1 cellular context compared by ENCODE assay signal in the genomic region with DNA sequence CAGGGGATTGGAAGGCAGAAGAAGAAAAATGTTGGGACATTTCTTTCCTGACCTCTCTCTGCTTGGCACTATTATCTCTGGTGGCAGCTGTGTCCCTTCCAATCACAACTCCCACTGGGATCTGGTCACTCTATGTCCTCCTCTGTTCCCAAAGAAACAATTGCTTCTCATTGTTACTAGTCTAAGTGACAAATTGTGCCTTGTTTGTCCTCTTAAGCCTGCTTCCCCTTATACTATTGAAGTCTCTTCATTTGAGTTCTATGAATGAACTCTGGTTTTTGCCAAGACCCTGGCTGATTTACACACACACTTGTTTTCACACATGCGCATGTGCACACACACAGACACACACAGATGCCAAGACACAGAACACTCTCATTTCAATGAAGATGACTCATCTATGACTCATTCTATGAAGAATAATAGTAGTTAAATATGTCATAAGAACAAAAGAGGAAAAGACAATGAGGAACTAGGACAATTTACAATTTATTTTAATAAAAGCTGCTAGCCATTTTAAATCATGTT.
TF ChIP-seq lines count a peak whose summit lies in the region.

No MANE protein-coding gene starts in this region.

TF ChIP-seq in SK-N-SH, 30 proteins besides CTCF, POLR2A, EP300 and RAD21 (continued from another document):
- TF ChIP-seq, protein P1, sequence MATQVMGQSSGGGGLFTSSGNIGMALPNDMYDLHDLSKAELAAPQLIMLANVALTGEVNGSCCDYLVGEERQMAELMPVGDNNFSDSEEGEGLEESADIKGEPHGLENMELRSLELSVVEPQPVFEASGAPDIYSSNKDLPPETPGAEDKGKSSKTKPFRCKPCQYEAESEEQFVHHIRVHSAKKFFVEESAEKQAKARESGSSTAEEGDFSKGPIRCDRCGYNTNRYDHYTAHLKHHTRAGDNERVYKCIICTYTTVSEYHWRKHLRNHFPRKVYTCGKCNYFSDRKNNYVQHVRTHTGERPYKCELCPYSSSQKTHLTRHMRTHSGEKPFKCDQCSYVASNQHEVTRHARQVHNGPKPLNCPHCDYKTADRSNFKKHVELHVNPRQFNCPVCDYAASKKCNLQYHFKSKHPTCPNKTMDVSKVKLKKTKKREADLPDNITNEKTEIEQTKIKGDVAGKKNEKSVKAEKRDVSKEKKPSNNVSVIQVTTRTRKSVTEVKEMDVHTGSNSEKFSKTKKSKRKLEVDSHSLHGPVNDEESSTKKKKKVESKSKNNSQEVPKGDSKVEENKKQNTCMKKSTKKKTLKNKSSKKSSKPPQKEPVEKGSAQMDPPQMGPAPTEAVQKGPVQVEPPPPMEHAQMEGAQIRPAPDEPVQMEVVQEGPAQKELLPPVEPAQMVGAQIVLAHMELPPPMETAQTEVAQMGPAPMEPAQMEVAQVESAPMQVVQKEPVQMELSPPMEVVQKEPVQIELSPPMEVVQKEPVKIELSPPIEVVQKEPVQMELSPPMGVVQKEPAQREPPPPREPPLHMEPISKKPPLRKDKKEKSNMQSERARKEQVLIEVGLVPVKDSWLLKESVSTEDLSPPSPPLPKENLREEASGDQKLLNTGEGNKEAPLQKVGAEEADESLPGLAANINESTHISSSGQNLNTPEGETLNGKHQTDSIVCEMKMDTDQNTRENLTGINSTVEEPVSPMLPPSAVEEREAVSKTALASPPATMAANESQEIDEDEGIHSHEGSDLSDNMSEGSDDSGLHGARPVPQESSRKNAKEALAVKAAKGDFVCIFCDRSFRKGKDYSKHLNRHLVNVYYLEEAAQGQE (IDR thresholded peaks at IDR 0.05; ENCODE audit: low read depth, low read length) = no peak
- no peak for TF ChIP-seq SIN3A (IDR thresholded peaks at IDR 0.05; ENCODE audit: borderline replicate concordance, low read depth, low read length)
- TF ChIP-seq RCOR1 (IDR thresholded peaks at IDR 0.05; ENCODE audit: low read length) = no peak
- no peak for TF ChIP-seq TEAD4 (IDR thresholded peaks at IDR 0.05; ENCODE audit: borderline replicate concordance, insufficient read depth)
- no peak for TF ChIP-seq MAX (IDR thresholded peaks at IDR 0.05; ENCODE audit: low read depth)
- TF ChIP-seq TCF12 (IDR thresholded peaks at IDR 0.05) = peak; percentile 39; the same call in 1 of the 2 replicates
- TF ChIP-seq GABPA (IDR thresholded peaks at IDR 0.05; ENCODE audit: low read depth) = no peak
- TF ChIP-seq ELF1 (IDR thresholded peaks at IDR 0.05) = no peak
- TF ChIP-seq SMC3 (IDR thresholded peaks at IDR 0.05; ENCODE audit: low read depth, low read length) = no peak
- no peak for TF ChIP-seq IRF3 (IDR thresholded peaks at IDR 0.05; ENCODE audit: low read depth, low read length)
- TF ChIP-seq, protein P2, sequence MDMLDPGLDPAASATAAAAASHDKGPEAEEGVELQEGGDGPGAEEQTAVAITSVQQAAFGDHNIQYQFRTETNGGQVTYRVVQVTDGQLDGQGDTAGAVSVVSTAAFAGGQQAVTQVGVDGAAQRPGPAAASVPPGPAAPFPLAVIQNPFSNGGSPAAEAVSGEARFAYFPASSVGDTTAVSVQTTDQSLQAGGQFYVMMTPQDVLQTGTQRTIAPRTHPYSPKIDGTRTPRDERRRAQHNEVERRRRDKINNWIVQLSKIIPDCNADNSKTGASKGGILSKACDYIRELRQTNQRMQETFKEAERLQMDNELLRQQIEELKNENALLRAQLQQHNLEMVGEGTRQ (IDR thresholded peaks at IDR 0.05; ENCODE audit: borderline replicate concordance, low read depth, low read length) = no peak
- no peak for TF ChIP-seq EZH2phosphoT487 (IDR thresholded peaks at IDR 0.05; ENCODE audit: borderline replicate concordance, low read depth)
- TF ChIP-seq JUND (IDR thresholded peaks at IDR 0.05) = peak; percentile 70
- no peak for TF ChIP-seq RXRA (IDR thresholded peaks at IDR 0.05; ENCODE audit: borderline replicate concordance, low read depth)
- TF ChIP-seq, protein P3, sequence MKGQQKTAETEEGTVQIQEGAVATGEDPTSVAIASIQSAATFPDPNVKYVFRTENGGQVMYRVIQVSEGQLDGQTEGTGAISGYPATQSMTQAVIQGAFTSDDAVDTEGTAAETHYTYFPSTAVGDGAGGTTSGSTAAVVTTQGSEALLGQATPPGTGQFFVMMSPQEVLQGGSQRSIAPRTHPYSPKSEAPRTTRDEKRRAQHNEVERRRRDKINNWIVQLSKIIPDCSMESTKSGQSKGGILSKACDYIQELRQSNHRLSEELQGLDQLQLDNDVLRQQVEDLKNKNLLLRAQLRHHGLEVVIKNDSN (IDR thresholded peaks at IDR 0.05; ENCODE audit: borderline replicate concordance, low read depth) = no peak
- TF ChIP-seq MXI1 (IDR thresholded peaks at IDR 0.05; ENCODE audit: low read depth, low read length) = no peak
- TF ChIP-seq, protein P4, sequence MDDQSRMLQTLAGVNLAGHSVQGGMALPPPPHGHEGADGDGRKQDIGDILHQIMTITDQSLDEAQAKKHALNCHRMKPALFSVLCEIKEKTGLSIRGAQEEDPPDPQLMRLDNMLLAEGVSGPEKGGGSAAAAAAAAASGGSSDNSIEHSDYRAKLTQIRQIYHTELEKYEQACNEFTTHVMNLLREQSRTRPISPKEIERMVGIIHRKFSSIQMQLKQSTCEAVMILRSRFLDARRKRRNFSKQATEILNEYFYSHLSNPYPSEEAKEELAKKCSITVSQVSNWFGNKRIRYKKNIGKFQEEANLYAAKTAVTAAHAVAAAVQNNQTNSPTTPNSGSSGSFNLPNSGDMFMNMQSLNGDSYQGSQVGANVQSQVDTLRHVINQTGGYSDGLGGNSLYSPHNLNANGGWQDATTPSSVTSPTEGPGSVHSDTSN (IDR thresholded peaks at IDR 0.05) = no peak
TF ChIP-seq in SK-N-SH: peak in this region for 3.
